In the genomic region with DNA sequence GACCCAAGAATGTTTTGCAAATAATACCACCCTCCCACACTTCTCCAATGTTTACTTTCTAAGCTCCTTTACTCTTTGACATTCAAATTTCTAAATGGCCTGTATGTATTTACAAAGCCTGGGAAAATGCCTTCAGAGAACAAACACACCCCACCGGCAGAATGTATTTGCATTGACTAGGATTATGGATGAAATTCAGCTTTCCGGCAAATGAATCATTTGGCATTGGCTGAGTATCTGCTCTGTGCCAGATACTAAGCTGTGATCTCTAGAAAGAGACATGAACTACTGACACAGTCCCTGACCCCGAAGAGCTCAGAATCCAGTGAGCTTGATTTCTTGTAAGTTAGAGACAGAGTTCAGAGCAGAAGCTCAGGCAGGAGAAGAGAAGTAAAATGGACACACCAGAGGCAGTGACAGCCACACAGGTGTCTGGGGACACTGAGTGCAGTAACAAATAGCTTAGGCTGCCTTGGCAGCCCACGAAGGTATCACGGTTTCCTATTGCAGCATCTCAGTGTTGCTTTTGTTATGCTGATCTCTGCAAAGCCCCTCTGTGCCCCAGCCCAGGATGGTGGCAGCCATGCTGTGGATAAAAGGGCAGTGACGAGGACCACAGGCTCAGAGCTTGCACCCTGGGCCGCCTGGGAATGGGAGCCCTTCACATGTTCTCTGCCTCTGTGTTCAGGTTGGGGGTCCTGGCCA, we compare ENCODE assay signal across 12 cellular contexts. TPM values are rescaled to one million over a fixed set of nuclear protein-coding genes. Genes with fewer than 3 reads are reported as not detected.
DNase-seq lines count a peak whose midpoint lies in the region; ATAC-seq and TF ChIP-seq lines count a peak whose summit lies in the region.
"Not testable (repeated sequence)": the region's sequence is repeated elsewhere in the genome, so short reads cannot be mapped to it uniquely, and the experiment has no call there.
"Had no signal": no experiment of that assay in that cellular context is flagged by ENCODE, and none has a peak within 500 bp of the region (broad histone marks: within the 10 kb centered on the region; RNA-seq: fewer than 3 reads in every experiment).

No MANE protein-coding gene starts in this region.

- not testable (repeated sequence) for H3F3A ChIP-seq in PC-3 (ENCODE audit: low read length, unreplicated experiment)

- not testable (repeated sequence) for H3K79me2 ChIP-seq in Karpas-422 (ENCODE audit: low read length); PC-3 (ENCODE audit: low read length)

- CTCF ChIA-PET in PC-3 (lab: Charles Lee) = not testable (repeated sequence)

- H2AFZ ChIP-seq in Karpas-422 (ENCODE audit: low read length); PC-3 (ENCODE audit: low read length): not testable (repeated sequence)

- H3K27ac ChIP-seq in BLaER1 = 0 out of 2 replicates have a peak overlapping the region, but pooled peaks have one; percentile 19
- H3K27ac ChIP-seq in Karpas-422 (ENCODE audit: low read length); PC-3 (ENCODE audit: low read length); right atrium auricular region; sigmoid colon: not testable (repeated sequence)

- POLR2A ChIA-PET in PC-3 (lab: Charles Lee; ENCODE audit: unreplicated experiment) = interaction anchor here (0.7 kb wide), 1 partner anchor 167 kb away, joined by 3 read pairs; no protein-coding TSS in a partner anchor

- not testable (repeated sequence) for H3K9me3 ChIP-seq in BLaER1; Karpas-422 (ENCODE audit: low read length); PC-3 (ENCODE audit: low read length); right atrium auricular region; sigmoid colon

- not testable (repeated sequence) for H3K9me2 ChIP-seq in Karpas-422 (replicated peaks; ENCODE audit: insufficient read depth, low read length); PC-3 (replicated peaks; ENCODE audit: low read length)

- peak overlapping the region; percentile 20; the same call in 1 of the 2 replicates for H3K4me2 ChIP-seq in BLaER1
- H3K4me2 ChIP-seq in Karpas-422 (ENCODE audit: low read depth, low read length, poor library complexity, severe bottlenecking); PC-3 (ENCODE audit: low read length): not testable (repeated sequence)

- not testable (repeated sequence) for TF ChIP-seq POLR2A in sigmoid colon (IDR thresholded peaks at IDR 0.05)

- not testable (repeated sequence) for H3K9ac ChIP-seq in BLaER1; Karpas-422 (ENCODE audit: low read length); PC-3 (ENCODE audit: low read length)

- peak; percentile 31 for DNase-seq in Karpas-422
- DNase-seq in PC-3 = peak; percentile 23
- peak; percentile 12 for DNase-seq in dedifferentiated amniotic fluid mesenchymal stem cell (ENCODE audit: extremely low spot score)
- peak; percentile 56 for DNase-seq in right atrium auricular region (ENCODE audit: low spot score)
- DNase-seq in mesenteric fat pad (ENCODE audit: low spot score) = peak; percentile 90
- peak; percentile 63 for DNase-seq in sigmoid colon

- not testable (repeated sequence) for H3K27me3 ChIP-seq in BLaER1; Karpas-422 (ENCODE audit: low read length); PC-3 (ENCODE audit: low read length); right atrium auricular region; sigmoid colon

- not testable (repeated sequence) for H3K36me3 ChIP-seq in BLaER1; Karpas-422 (ENCODE audit: insufficient read depth, low read length); PC-3 (ENCODE audit: low read depth, low read length); right atrium auricular region; sigmoid colon

- 37 to 59% methylated on average over 7 of the region's 7 CpGs for WGBS in sigmoid colon, 2 donors

- not testable (repeated sequence) for TF ChIP-seq EP300 in sigmoid colon (IDR thresholded peaks at IDR 0.05)

- H3K4me1 ChIP-seq in BLaER1 = peaks cover 47% of the 10 kb centered on the region
- H3K4me1 ChIP-seq in Karpas-422 (ENCODE audit: low read length); PC-3 (ENCODE audit: insufficient read depth, low read length); right atrium auricular region; sigmoid colon: not testable (repeated sequence)

- not testable (repeated sequence) for H3K4me3 ChIP-seq in BLaER1; Karpas-422 (ENCODE audit: low read length); PC-3 (ENCODE audit: low read length); right atrium auricular region; sigmoid colon

- not testable (repeated sequence) for H4K20me1 ChIP-seq in BLaER1; Karpas-422 (ENCODE audit: insufficient read depth, low read depth, low read length); PC-3 (ENCODE audit: low read length)

- TF ChIP-seq CTCF in PC-3 (conservative IDR thresholded peaks at IDR 0.05; ENCODE audit: low read depth, low read length); right atrium auricular region (IDR thresholded peaks at IDR 0.05); sigmoid colon (IDR thresholded peaks at IDR 0.05): not testable (repeated sequence)

- not testable (repeated sequence) for ATAC-seq in PC-3

- intact Hi-C loops in PC-3 (cut with micrococcal nuclease); sigmoid colon (cut with DNase I): not testable (repeated sequence)

- BruUV-seq in PC-3 (replicated peaks; lab: Mats Ljungman, UMichigan) = not testable (repeated sequence)

RNA-seq across cellular contexts. Expression of a gene that starts 24.8 kb away (rescaled TPM):
- not detected in 2 replicates for total RNA-seq in Karpas-422 (2014; rRNA removed; shearing (Covaris generic); ENCODE audit: low replicate concordance)
- total RNA-seq in PC-3 (2014; rRNA removed) (0.12 and 0.51 TPM in 2 replicates), right atrium auricular region (not detected), mesenteric fat pad (not detected), sigmoid colon (under 1 TPM in 1 of 4 donors, not detected in 3; 0.54 TPM)
- polyA plus RNA-seq in sigmoid colon = not detected
- total RNA-seq: A673; Caco-2; CD8-positive, alpha-beta memory T cell; HepG2 had no signal
- polyA plus RNA-seq: BJ; CD8-positive, alpha-beta memory T cell; HepG2 had no signal

Comparison
In these comparisons a context has a peak if more than half of its experiments do, and no peak if none do; other contexts are left out.
1. DNase-seq: peak in every context shown above with its lines; median percentile 90 in mesenteric fat pad; 63 in sigmoid colon; 56 in right atrium auricular region; 31 in Karpas-422; 23 in PC-3; 12 in dedifferentiated amniotic fluid mesenchymal stem cell.